1 cellular context compared by ENCODE assay signal in the genomic region with DNA sequence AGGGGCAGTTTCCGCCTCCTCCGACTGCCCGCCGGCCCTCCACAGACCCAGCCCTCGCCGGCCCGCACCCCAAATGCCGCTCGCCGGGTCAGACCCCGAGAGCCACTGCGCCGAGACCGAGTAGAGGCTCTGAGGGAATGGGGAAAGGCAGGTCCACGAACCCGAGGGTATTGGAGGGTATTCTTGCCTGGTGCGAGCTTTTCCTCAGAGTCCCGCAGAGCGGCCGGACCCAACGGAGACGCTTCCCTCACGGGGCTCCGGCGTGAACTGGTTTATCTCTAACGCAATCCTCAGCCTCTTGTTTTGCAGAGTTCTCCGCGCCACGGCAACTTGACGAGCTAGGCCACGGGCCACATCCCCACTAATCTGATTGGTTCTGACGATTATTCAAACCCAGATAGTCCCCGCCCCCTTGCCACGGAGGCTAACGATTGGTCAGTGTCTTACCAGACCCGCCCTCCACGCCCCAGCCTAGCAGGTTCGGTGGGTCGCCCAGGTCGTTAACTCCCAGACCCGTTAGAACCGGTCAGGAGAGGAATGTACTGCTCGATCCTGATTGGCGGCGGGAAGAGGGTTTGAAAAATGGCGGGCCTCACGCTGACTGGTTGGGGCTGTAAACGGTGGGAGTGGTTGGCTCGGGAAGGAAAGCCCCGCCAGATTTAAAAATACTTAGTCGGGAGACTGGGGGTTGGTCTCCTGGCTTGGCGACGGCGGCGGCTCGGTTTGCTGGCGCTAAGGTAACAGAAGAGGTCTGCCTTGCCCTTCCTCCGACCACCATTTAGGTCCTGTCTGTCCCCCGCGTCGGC.
TF ChIP-seq lines count a peak whose summit lies in the region.

A gene (minus strand): TSS at position 274 of the 806 bp plus-strand sequence. CDS start 709 bp downstream, outside the sequence.

TF ChIP-seq in K562, 482 proteins besides CTCF, POLR2A, EP300 and RAD21 (continued from another document):
- TF ChIP-seq, protein P1, sequence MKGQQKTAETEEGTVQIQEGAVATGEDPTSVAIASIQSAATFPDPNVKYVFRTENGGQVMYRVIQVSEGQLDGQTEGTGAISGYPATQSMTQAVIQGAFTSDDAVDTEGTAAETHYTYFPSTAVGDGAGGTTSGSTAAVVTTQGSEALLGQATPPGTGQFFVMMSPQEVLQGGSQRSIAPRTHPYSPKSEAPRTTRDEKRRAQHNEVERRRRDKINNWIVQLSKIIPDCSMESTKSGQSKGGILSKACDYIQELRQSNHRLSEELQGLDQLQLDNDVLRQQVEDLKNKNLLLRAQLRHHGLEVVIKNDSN (CRISPR knock-in tag; IDR thresholded peaks at IDR 0.05), result peak; percentile 79
- TF ChIP-seq XRCC5 (IDR thresholded peaks at IDR 0.05; ENCODE audit: low read depth, low read length) (no peak), ETV5 (CRISPR knock-in tag; IDR thresholded peaks at IDR 0.05; ENCODE audit: low read depth) (no peak; the same call in 1 of the 2 replicates), HDGF (IDR thresholded peaks at IDR 0.05) (no peak), GATA2 (CRISPR knock-in tag; IDR thresholded peaks at IDR 0.05) (peak; percentile 73; the same call in 1 of the 2 replicates), KLF1 (tag; IDR thresholded peaks at IDR 0.05) (no peak), ZNF347 (CRISPR knock-in tag; IDR thresholded peaks at IDR 0.05; ENCODE audit: low read depth) (no peak), ZNF384 (IDR thresholded peaks at IDR 0.05; ENCODE audit: low read depth, low read length) (no peak), EP400 (IDR thresholded peaks at IDR 0.05) (peak; percentile 100), CHD1 (IDR thresholded peaks at IDR 0.05; ENCODE audit: low read length) (peak; percentile 98), ZNF766 (CRISPR knock-in tag; conservative IDR thresholded peaks at IDR 0.05) (no peak), MYNN (IDR thresholded peaks at IDR 0.05) (no peak), MYNN (CRISPR knock-in tag; IDR thresholded peaks at IDR 0.05) (no peak), SETDB1 (IDR thresholded peaks at IDR 0.05; ENCODE audit: low read length) (no peak), NR2C1 (IDR thresholded peaks at IDR 0.05) (peak; percentile 67; the same call in 1 of the 2 replicates), NR2C1 (tag; IDR thresholded peaks at IDR 0.05) (no peak), KLF6 (CRISPR knock-in tag; IDR thresholded peaks at IDR 0.05; ENCODE audit: borderline replicate concordance) (no peak)
- TF ChIP-seq, protein P2, sequence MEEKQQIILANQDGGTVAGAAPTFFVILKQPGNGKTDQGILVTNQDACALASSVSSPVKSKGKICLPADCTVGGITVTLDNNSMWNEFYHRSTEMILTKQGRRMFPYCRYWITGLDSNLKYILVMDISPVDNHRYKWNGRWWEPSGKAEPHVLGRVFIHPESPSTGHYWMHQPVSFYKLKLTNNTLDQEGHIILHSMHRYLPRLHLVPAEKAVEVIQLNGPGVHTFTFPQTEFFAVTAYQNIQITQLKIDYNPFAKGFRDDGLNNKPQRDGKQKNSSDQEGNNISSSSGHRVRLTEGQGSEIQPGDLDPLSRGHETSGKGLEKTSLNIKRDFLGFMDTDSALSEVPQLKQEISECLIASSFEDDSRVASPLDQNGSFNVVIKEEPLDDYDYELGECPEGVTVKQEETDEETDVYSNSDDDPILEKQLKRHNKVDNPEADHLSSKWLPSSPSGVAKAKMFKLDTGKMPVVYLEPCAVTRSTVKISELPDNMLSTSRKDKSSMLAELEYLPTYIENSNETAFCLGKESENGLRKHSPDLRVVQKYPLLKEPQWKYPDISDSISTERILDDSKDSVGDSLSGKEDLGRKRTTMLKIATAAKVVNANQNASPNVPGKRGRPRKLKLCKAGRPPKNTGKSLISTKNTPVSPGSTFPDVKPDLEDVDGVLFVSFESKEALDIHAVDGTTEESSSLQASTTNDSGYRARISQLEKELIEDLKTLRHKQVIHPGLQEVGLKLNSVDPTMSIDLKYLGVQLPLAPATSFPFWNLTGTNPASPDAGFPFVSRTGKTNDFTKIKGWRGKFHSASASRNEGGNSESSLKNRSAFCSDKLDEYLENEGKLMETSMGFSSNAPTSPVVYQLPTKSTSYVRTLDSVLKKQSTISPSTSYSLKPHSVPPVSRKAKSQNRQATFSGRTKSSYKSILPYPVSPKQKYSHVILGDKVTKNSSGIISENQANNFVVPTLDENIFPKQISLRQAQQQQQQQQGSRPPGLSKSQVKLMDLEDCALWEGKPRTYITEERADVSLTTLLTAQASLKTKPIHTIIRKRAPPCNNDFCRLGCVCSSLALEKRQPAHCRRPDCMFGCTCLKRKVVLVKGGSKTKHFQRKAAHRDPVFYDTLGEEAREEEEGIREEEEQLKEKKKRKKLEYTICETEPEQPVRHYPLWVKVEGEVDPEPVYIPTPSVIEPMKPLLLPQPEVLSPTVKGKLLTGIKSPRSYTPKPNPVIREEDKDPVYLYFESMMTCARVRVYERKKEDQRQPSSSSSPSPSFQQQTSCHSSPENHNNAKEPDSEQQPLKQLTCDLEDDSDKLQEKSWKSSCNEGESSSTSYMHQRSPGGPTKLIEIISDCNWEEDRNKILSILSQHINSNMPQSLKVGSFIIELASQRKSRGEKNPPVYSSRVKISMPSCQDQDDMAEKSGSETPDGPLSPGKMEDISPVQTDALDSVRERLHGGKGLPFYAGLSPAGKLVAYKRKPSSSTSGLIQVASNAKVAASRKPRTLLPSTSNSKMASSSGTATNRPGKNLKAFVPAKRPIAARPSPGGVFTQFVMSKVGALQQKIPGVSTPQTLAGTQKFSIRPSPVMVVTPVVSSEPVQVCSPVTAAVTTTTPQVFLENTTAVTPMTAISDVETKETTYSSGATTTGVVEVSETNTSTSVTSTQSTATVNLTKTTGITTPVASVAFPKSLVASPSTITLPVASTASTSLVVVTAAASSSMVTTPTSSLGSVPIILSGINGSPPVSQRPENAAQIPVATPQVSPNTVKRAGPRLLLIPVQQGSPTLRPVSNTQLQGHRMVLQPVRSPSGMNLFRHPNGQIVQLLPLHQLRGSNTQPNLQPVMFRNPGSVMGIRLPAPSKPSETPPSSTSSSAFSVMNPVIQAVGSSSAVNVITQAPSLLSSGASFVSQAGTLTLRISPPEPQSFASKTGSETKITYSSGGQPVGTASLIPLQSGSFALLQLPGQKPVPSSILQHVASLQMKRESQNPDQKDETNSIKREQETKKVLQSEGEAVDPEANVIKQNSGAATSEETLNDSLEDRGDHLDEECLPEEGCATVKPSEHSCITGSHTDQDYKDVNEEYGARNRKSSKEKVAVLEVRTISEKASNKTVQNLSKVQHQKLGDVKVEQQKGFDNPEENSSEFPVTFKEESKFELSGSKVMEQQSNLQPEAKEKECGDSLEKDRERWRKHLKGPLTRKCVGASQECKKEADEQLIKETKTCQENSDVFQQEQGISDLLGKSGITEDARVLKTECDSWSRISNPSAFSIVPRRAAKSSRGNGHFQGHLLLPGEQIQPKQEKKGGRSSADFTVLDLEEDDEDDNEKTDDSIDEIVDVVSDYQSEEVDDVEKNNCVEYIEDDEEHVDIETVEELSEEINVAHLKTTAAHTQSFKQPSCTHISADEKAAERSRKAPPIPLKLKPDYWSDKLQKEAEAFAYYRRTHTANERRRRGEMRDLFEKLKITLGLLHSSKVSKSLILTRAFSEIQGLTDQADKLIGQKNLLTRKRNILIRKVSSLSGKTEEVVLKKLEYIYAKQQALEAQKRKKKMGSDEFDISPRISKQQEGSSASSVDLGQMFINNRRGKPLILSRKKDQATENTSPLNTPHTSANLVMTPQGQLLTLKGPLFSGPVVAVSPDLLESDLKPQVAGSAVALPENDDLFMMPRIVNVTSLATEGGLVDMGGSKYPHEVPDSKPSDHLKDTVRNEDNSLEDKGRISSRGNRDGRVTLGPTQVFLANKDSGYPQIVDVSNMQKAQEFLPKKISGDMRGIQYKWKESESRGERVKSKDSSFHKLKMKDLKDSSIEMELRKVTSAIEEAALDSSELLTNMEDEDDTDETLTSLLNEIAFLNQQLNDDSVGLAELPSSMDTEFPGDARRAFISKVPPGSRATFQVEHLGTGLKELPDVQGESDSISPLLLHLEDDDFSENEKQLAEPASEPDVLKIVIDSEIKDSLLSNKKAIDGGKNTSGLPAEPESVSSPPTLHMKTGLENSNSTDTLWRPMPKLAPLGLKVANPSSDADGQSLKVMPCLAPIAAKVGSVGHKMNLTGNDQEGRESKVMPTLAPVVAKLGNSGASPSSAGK (IDR thresholded peaks at IDR 0.05), result no peak; the same call in 1 of the 2 replicates
- TF ChIP-seq, protein P3, sequence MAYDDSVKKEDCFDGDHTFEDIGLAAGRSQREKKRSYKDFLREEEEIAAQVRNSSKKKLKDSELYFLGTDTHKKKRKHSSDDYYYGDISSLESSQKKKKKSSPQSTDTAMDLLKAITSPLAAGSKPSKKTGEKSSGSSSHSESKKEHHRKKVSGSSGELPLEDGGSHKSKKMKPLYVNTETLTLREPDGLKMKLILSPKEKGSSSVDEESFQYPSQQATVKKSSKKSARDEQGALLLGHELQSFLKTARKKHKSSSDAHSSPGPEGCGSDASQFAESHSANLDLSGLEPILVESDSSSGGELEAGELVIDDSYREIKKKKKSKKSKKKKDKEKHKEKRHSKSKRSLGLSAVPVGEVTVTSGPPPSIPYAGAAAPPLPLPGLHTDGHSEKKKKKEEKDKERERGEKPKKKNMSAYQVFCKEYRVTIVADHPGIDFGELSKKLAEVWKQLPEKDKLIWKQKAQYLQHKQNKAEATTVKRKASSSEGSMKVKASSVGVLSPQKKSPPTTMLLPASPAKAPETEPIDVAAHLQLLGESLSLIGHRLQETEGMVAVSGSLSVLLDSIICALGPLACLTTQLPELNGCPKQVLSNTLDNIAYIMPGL (CRISPR knock-in tag; IDR thresholded peaks at IDR 0.05), result 0 out of 2 replicates have a peak, but pooled peaks have one; percentile 31
- TF ChIP-seq, protein P4, sequence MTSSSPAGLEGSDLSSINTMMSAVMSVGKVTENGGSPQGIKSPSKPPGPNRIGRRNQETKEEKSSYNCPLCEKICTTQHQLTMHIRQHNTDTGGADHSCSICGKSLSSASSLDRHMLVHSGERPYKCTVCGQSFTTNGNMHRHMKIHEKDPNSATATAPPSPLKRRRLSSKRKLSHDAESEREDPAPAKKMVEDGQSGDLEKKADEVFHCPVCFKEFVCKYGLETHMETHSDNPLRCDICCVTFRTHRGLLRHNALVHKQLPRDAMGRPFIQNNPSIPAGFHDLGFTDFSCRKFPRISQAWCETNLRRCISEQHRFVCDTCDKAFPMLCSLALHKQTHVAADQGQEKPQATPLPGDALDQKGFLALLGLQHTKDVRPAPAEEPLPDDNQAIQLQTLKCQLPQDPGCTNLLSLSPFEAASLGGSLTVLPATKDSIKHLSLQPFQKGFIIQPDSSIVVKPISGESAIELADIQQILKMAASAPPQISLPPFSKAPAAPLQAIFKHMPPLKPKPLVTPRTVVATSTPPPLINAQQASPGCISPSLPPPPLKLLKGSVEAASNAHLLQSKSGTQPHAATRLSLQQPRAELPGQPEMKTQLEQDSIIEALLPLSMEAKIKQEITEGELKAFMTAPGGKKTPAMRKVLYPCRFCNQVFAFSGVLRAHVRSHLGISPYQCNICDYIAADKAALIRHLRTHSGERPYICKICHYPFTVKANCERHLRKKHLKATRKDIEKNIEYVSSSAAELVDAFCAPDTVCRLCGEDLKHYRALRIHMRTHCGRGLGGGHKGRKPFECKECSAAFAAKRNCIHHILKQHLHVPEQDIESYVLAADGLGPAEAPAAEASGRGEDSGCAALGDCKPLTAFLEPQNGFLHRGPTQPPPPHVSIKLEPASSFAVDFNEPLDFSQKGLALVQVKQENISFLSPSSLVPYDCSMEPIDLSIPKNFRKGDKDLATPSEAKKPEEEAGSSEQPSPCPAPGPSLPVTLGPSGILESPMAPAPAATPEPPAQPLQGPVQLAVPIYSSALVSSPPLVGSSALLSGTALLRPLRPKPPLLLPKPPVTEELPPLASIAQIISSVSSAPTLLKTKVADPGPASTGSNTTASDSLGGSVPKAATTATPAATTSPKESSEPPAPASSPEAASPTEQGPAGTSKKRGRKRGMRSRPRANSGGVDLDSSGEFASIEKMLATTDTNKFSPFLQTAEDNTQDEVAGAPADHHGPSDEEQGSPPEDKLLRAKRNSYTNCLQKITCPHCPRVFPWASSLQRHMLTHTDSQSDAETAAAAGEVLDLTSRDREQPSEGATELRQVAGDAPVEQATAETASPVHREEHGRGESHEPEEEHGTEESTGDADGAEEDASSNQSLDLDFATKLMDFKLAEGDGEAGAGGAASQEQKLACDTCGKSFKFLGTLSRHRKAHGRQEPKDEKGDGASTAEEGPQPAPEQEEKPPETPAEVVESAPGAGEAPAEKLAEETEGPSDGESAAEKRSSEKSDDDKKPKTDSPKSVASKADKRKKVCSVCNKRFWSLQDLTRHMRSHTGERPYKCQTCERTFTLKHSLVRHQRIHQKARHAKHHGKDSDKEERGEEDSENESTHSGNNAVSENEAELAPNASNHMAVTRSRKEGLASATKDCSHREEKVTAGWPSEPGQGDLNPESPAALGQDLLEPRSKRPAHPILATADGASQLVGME (CRISPR knock-in tag; IDR thresholded peaks at IDR 0.05), result no peak
- TF ChIP-seq, protein P5, sequence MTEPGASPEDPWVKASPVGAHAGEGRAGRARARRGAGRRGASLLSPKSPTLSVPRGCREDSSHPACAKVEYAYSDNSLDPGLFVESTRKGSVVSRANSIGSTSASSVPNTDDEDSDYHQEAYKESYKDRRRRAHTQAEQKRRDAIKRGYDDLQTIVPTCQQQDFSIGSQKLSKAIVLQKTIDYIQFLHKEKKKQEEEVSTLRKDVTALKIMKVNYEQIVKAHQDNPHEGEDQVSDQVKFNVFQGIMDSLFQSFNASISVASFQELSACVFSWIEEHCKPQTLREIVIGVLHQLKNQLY (CRISPR knock-in tag; conservative IDR thresholded peaks at IDR 0.05), result peak; percentile 28 to 41; a peak in 1 of 4 replicates
TF ChIP-seq in K562: peak in this region for 161.
